8 cellular contexts compared by ENCODE assay signal in genomic region chr10:72692057-72692891, GRCh38. TPM values are rescaled to one million over a fixed set of nuclear protein-coding genes. Genes with fewer than 3 reads are reported as not detected.
DNase-seq lines count a peak whose midpoint lies in the region; ATAC-seq lines count a peak whose summit lies in the region.

Gene MCU (plus strand): TSS chr10:72692143. CDS start chr10:72692152, 9 bp downstream.

- ATAC-seq in GM19468 (IDR thresholded peaks at IDR 0.05; ENCODE audit: extremely low read depth, unreplicated experiment) = peak; percentile 85

- peak within 1 kb of the TSS; percentile 79 for H2AFZ ChIP-seq in neuron (ENCODE audit: low read depth, low read length)

- H3K9me3 ChIP-seq in neuron (ENCODE audit: low read length) (no peaks in the 10 kb centered on the region), stomach smooth muscle (ENCODE audit: control insufficient read depth in 2 of 2, low read length in 2 of 2) (no peaks in the 10 kb centered on the region)

- peaks cover 18% of the 10 kb centered on the region for H3K4me1 ChIP-seq in neuron (ENCODE audit: insufficient read depth, low read length)
- H3K4me1 ChIP-seq in stomach smooth muscle (ENCODE audit: control insufficient read depth, insufficient read depth, low read length) = peaks cover 2% of the 10 kb centered on the region

- H3K9ac ChIP-seq in stomach smooth muscle (ENCODE audit: low read length in 2 of 2) = peak within 1 kb of the TSS; percentile 68 to 73

- H3K27me3 ChIP-seq in neuron (ENCODE audit: insufficient read depth, low read length) (no peaks in the 10 kb centered on the region), stomach smooth muscle (ENCODE audit: control insufficient read depth in 1 of 2, insufficient read depth in 2 of 2, low read length in 2 of 2) (no peaks in the 10 kb centered on the region)

- peak within 1 kb of the TSS; percentile 95 for H3K4me3 ChIP-seq in neuron (ENCODE audit: low read length)
- H3K4me3 ChIP-seq in stomach smooth muscle (ENCODE audit: low read length in 2 of 2) = peak within 1 kb of the TSS; percentile 84 to 86

- peak; percentile 91 for DNase-seq in COLO668 (lab: John Stamatoyannopoulos, UW; ENCODE audit: unreplicated experiment)
- DNase-seq in HT-29 (ENCODE audit: low spot score) = peak; percentile 95
- DNase-seq in RPMI8226 = peak; percentile 90
- DNase-seq in activated gamma-delta T cell treated with Interleukin-2 at 50 U/mL for 16 hours = peak; percentile 89
- peak; percentile 78 for DNase-seq in foreskin melanocyte

- H3K36me3 ChIP-seq in neuron (ENCODE audit: insufficient read depth, low read length) (no peaks in the 10 kb centered on the region), stomach smooth muscle (ENCODE audit: control insufficient read depth in 2 of 2, insufficient read depth in 2 of 2, low read length in 2 of 2) (no peaks in the 10 kb centered on the region)

- H3K27ac ChIP-seq in stomach smooth muscle (ENCODE audit: low read length) = peak within 1 kb of the TSS; percentile 47

RNA-seq across cellular contexts. Expression of gene MCU, which starts in this region (rescaled TPM):
- total RNA-seq in HT-29 (2014; rRNA removed; shearing (Covaris generic)) = 23.0 and 24.5 TPM in 2 replicates

Comparison
In these comparisons a context has a peak if more than half of its experiments do, and no peak if none do; other contexts are left out.
1. Peak in every context shown above with its lines: DNase-seq, ATAC-seq, H3K4me3 ChIP-seq and H3K27ac ChIP-seq.